8 cellular contexts compared by ENCODE assay signal in genomic region chrX:47361538-47362511, GRCh38. TPM values are rescaled to one million over a fixed set of nuclear protein-coding genes. Genes with fewer than 3 reads are reported as not detected.
A peak's percentile ranks its signal among the peaks of the same experiment; 100 is the strongest.
DNase-seq lines count a peak whose midpoint lies in the region; ATAC-seq, FAIRE-seq and TF ChIP-seq lines count a peak whose summit lies in the region.

No MANE protein-coding gene starts in this region.

- H3K4me2 ChIP-seq in astrocyte (ENCODE audit: low read length) (peak overlapping the region; percentile 84), osteoblast (ENCODE audit: insufficient read depth, low read length) (peak overlapping the region; percentile 74)

- DNase-seq in DMS53 (lab: John Stamatoyannopoulos, UW) = peak; percentile 95
- peak; percentile 96 for DNase-seq in NCI-H69 (lab: John Stamatoyannopoulos, UW)
- peak; percentile 97 for DNase-seq in astrocyte (ENCODE audit: low read depth)
- DNase-seq in left cardiac atrium = peak; percentile 78
- DNase-seq in osteoblast (ENCODE audit: insufficient read length, low spot score, missing footprints) = peak; percentile 92
- DNase-seq in GDM1 (lab: John Stamatoyannopoulos, UW) = no peak

- ATAC-seq in GM19438 (IDR thresholded peaks at IDR 0.05; ENCODE audit: low read depth, unreplicated experiment) (peak; percentile 87), HG03439 (IDR thresholded peaks at IDR 0.05; ENCODE audit: unreplicated experiment) (peak; percentile 88), left cardiac atrium (peak; percentile 94 to 96)

- H3K9ac ChIP-seq in astrocyte (ENCODE audit: low read length) = peak overlapping the region; percentile 77

- peak overlapping the region; percentile 80 for H2AFZ ChIP-seq in astrocyte (ENCODE audit: low read depth, low read length)
- peak overlapping the region; percentile 79 for H2AFZ ChIP-seq in osteoblast (ENCODE audit: low read length)

- H3K36me3 ChIP-seq in astrocyte (ENCODE audit: insufficient read depth, low read length) (no peaks in the 10 kb centered on the region), osteoblast (ENCODE audit: insufficient read depth, low read length) (no peaks in the 10 kb centered on the region)

- TF ChIP-seq CTCF in astrocyte (IDR thresholded peaks at IDR 0.05; ENCODE audit: insufficient read depth, low read depth, low read length) (no peak), osteoblast (IDR thresholded peaks at IDR 0.05; ENCODE audit: extremely low read depth, low read depth, low read length) (no peak)

- H3K4me3 ChIP-seq in astrocyte (ENCODE audit: insufficient read depth, low read depth, low read length) (peak overlapping the region; percentile 51), osteoblast (ENCODE audit: insufficient read depth, low read length) (peak overlapping the region; percentile 61)

- H4K20me1 ChIP-seq in astrocyte (ENCODE audit: insufficient read depth, low read length) = no peaks in the 10 kb centered on the region
- no peaks in the 10 kb centered on the region for H4K20me1 ChIP-seq in osteoblast (ENCODE audit: insufficient read depth, low read length)

- H3K27ac ChIP-seq in astrocyte (ENCODE audit: low read depth, low read length) (peak overlapping the region; percentile 84), osteoblast (ENCODE audit: low read depth, low read length) (peak overlapping the region; percentile 76)

- H3K79me2 ChIP-seq in astrocyte (ENCODE audit: insufficient read depth, low read length) = no peaks in the 10 kb centered on the region
- H3K79me2 ChIP-seq in osteoblast (ENCODE audit: insufficient read depth, low read length) = no peaks in the 10 kb centered on the region

- peaks cover 3% of the 10 kb centered on the region for H3K9me3 Mint-ChIP-seq in astrocyte (ENCODE audit: unreplicated experiment)

- H3K9me3 ChIP-seq in astrocyte (ENCODE audit: insufficient read depth, low read depth, low read length) = no peaks in the 10 kb centered on the region
- H3K9me3 ChIP-seq in osteoblast (ENCODE audit: low read depth, low read length) = no peaks in the 10 kb centered on the region

- H3K27ac Mint-ChIP-seq in astrocyte (ENCODE audit: unreplicated experiment) = peak overlapping the region; percentile 99

- peak; percentile 100 for FAIRE-seq in astrocyte (lab: Jason Lieb, UNC)

- peak overlapping the region; percentile 82 for H3K4me3 Mint-ChIP-seq in astrocyte (ENCODE audit: unreplicated experiment)

- H3K4me1 ChIP-seq in astrocyte (ENCODE audit: insufficient read depth, low read length) = no peaks in the 10 kb centered on the region
- H3K4me1 ChIP-seq in osteoblast (ENCODE audit: insufficient read depth, low read length) = peaks cover 5% of the 10 kb centered on the region

- intact Hi-C loops in left cardiac atrium (cut with DNase I) = no loop called here

- peaks cover 3% of the 10 kb centered on the region for H3K4me1 Mint-ChIP-seq in astrocyte (ENCODE audit: low read depth, unreplicated experiment)

- H3K27me3 ChIP-seq in astrocyte (ENCODE audit: insufficient read depth, low read length) (no peaks in the 10 kb centered on the region), osteoblast (ENCODE audit: insufficient read depth, low read length) (no peaks in the 10 kb centered on the region)

- no peaks in the 10 kb centered on the region for H3K27me3 Mint-ChIP-seq in astrocyte (ENCODE audit: low read depth, unreplicated experiment)

- no peaks in the 10 kb centered on the region for H3K36me3 Mint-ChIP-seq in astrocyte (ENCODE audit: low read depth, unreplicated experiment)

RNA-seq across cellular contexts. Expression of gene ZNF157, which starts 8.6 kb away (rescaled TPM):
- 0.17 and 0.54 TPM in 2 replicates for total RNA-seq in astrocyte
- total RNA-seq in left cardiac atrium = under 1 TPM in 1 of 2 donors, not detected in 1; 0.13 TPM
- total RNA-seq in osteoblast = under 0.01 TPM in 1 of 2 replicates, not detected in the other
